1 cellular context compared by ENCODE assay signal in the genomic region with DNA sequence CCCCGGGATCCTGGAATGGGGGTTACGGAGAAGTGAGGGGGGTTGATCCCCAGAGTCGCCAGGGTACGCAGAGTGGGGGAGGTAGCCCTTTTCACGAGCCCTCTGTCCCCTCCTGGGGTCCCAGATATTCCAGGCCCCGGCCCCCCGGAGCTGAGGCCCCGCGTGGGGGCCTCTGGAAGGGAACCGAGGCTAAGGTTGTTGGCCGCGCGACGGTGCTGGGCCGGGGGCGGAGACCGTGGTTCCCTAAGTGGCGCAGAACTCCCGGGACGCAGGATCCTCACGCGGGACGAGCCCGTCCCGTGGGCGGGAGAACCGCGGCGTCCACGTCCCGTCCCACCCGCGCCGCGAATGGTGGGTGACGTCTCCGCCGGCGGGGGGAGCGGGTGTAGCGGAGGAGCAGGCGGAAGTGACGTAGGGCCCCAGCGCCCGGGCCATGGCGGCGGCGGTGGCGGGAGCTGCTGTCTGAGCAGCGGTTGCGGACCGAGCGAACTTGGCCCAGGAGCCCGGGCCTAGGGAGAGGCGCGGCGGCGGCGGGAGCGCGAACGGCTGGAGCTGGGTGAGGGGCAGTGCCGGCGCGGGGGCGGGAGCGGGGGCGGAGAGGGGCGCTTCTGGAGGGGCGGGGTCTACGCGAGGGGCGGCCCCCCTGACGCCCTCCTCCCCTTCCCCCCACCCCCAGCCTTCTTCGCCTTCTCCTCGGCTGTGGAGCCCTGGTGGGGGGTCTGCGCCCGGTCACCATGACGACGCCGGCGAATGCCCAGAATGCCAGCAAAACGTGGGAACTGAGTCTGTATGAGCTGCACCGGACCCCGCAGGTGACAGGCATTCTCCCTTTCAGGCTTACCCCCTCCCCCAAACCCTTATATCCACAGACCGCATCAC.
TF ChIP-seq lines count a peak whose summit lies in the region.

RING1 (plus strand) TSS at position 412 of the 879 bp plus-strand sequence; CDS start at position 735, 323 bp downstream.

TF ChIP-seq in WTC11, 78 proteins besides CTCF, POLR2A, EP300 and RAD21 (continued from another document):
- TF ChIP-seq, protein P1, sequence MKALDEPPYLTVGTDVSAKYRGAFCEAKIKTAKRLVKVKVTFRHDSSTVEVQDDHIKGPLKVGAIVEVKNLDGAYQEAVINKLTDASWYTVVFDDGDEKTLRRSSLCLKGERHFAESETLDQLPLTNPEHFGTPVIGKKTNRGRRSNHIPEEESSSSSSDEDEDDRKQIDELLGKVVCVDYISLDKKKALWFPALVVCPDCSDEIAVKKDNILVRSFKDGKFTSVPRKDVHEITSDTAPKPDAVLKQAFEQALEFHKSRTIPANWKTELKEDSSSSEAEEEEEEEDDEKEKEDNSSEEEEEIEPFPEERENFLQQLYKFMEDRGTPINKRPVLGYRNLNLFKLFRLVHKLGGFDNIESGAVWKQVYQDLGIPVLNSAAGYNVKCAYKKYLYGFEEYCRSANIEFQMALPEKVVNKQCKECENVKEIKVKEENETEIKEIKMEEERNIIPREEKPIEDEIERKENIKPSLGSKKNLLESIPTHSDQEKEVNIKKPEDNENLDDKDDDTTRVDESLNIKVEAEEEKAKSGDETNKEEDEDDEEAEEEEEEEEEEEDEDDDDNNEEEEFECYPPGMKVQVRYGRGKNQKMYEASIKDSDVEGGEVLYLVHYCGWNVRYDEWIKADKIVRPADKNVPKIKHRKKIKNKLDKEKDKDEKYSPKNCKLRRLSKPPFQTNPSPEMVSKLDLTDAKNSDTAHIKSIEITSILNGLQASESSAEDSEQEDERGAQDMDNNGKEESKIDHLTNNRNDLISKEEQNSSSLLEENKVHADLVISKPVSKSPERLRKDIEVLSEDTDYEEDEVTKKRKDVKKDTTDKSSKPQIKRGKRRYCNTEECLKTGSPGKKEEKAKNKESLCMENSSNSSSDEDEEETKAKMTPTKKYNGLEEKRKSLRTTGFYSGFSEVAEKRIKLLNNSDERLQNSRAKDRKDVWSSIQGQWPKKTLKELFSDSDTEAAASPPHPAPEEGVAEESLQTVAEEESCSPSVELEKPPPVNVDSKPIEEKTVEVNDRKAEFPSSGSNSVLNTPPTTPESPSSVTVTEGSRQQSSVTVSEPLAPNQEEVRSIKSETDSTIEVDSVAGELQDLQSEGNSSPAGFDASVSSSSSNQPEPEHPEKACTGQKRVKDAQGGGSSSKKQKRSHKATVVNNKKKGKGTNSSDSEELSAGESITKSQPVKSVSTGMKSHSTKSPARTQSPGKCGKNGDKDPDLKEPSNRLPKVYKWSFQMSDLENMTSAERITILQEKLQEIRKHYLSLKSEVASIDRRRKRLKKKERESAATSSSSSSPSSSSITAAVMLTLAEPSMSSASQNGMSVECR (CRISPR knock-in tag; IDR thresholded peaks at IDR 0.05; ENCODE audit: borderline replicate concordance), result peak; percentile 90; the same call in 1 of the 2 replicates
- TF ChIP-seq ZNF423 (CRISPR knock-in tag; IDR thresholded peaks at IDR 0.05) (no peak), MXD4 (CRISPR knock-in tag; IDR thresholded peaks at IDR 0.05; ENCODE audit: borderline replicate concordance) (no peak), NFATC4 (CRISPR knock-in tag; IDR thresholded peaks at IDR 0.05) (no peak), ZNF138 (CRISPR knock-in tag; conservative IDR thresholded peaks at IDR 0.05) (no peak), ZNF263 (CRISPR knock-in tag; IDR thresholded peaks at IDR 0.05; ENCODE audit: low read depth) (no peak), KAT7 (CRISPR knock-in tag; IDR thresholded peaks at IDR 0.05; ENCODE audit: borderline replicate concordance) (no peak), NR1H2 (CRISPR knock-in tag; IDR thresholded peaks at IDR 0.05) (no peak), NR2C2 (CRISPR knock-in tag; IDR thresholded peaks at IDR 0.05) (no peak), CREM (CRISPR knock-in tag; IDR thresholded peaks at IDR 0.05) (peak; percentile 95), ZNF219 (CRISPR knock-in tag; IDR thresholded peaks at IDR 0.05; ENCODE audit: borderline replicate concordance) (peak; percentile 63; the same call in 1 of the 2 replicates), ETV6 (CRISPR knock-in tag; IDR thresholded peaks at IDR 0.05) (0 out of 2 replicates have a peak, but pooled peaks have one; percentile 42), GABPB1 (CRISPR knock-in tag; IDR thresholded peaks at IDR 0.05) (peak; percentile 85; the same call in 1 of the 2 replicates), FOXJ3 (CRISPR knock-in tag; IDR thresholded peaks at IDR 0.05; ENCODE audit: borderline replicate concordance) (no peak), ZNF416 (CRISPR knock-in tag; IDR thresholded peaks at IDR 0.05) (no peak), TEAD1 (CRISPR knock-in tag; IDR thresholded peaks at IDR 0.05) (no peak), SMAD4 (CRISPR knock-in tag; IDR thresholded peaks at IDR 0.05) (no peak), EMX1 (CRISPR knock-in tag; IDR thresholded peaks at IDR 0.05) (no peak), TP53 (CRISPR knock-in tag; IDR thresholded peaks at IDR 0.05) (no peak), NFYB (CRISPR knock-in tag; conservative IDR thresholded peaks at IDR 0.05; ENCODE audit: low read depth) (no peak), TCF7 (CRISPR knock-in tag; IDR thresholded peaks at IDR 0.05; ENCODE audit: low read depth) (0 out of 2 replicates have a peak, but pooled peaks have one; percentile 71), ZNF512 (CRISPR knock-in tag; IDR thresholded peaks at IDR 0.05; ENCODE audit: borderline replicate concordance) (no peak), ZBTB43 (CRISPR knock-in tag; IDR thresholded peaks at IDR 0.05) (no peak), ZNF396 (CRISPR knock-in tag; IDR thresholded peaks at IDR 0.05; ENCODE audit: borderline replicate concordance) (no peak), GRHL2 (CRISPR knock-in tag; IDR thresholded peaks at IDR 0.05; ENCODE audit: insufficient replicate concordance, severe bottlenecking) (no peak), PRDM15 (CRISPR knock-in tag; IDR thresholded peaks at IDR 0.05) (no peak), JUN (CRISPR knock-in tag; IDR thresholded peaks at IDR 0.05) (no peak)
- TF ChIP-seq, protein P2, sequence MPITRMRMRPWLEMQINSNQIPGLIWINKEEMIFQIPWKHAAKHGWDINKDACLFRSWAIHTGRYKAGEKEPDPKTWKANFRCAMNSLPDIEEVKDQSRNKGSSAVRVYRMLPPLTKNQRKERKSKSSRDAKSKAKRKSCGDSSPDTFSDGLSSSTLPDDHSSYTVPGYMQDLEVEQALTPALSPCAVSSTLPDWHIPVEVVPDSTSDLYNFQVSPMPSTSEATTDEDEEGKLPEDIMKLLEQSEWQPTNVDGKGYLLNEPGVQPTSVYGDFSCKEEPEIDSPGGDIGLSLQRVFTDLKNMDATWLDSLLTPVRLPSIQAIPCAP (CRISPR knock-in tag; IDR thresholded peaks at IDR 0.05), result no peak
- TF ChIP-seq, protein P3, sequence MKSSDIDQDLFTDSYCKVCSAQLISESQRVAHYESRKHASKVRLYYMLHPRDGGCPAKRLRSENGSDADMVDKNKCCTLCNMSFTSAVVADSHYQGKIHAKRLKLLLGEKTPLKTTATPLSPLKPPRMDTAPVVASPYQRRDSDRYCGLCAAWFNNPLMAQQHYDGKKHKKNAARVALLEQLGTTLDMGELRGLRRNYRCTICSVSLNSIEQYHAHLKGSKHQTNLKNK (CRISPR knock-in tag; IDR thresholded peaks at IDR 0.05), result no peak
- TF ChIP-seq, protein P4, sequence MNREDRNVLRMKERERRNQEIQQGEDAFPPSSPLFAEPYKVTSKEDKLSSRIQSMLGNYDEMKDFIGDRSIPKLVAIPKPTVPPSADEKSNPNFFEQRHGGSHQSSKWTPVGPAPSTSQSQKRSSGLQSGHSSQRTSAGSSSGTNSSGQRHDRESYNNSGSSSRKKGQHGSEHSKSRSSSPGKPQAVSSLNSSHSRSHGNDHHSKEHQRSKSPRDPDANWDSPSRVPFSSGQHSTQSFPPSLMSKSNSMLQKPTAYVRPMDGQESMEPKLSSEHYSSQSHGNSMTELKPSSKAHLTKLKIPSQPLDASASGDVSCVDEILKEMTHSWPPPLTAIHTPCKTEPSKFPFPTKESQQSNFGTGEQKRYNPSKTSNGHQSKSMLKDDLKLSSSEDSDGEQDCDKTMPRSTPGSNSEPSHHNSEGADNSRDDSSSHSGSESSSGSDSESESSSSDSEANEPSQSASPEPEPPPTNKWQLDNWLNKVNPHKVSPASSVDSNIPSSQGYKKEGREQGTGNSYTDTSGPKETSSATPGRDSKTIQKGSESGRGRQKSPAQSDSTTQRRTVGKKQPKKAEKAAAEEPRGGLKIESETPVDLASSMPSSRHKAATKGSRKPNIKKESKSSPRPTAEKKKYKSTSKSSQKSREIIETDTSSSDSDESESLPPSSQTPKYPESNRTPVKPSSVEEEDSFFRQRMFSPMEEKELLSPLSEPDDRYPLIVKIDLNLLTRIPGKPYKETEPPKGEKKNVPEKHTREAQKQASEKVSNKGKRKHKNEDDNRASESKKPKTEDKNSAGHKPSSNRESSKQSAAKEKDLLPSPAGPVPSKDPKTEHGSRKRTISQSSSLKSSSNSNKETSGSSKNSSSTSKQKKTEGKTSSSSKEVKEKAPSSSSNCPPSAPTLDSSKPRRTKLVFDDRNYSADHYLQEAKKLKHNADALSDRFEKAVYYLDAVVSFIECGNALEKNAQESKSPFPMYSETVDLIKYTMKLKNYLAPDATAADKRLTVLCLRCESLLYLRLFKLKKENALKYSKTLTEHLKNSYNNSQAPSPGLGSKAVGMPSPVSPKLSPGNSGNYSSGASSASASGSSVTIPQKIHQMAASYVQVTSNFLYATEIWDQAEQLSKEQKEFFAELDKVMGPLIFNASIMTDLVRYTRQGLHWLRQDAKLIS (CRISPR knock-in tag; IDR thresholded peaks at IDR 0.05; ENCODE audit: borderline replicate concordance), result no peak
- TF ChIP-seq, protein P5, sequence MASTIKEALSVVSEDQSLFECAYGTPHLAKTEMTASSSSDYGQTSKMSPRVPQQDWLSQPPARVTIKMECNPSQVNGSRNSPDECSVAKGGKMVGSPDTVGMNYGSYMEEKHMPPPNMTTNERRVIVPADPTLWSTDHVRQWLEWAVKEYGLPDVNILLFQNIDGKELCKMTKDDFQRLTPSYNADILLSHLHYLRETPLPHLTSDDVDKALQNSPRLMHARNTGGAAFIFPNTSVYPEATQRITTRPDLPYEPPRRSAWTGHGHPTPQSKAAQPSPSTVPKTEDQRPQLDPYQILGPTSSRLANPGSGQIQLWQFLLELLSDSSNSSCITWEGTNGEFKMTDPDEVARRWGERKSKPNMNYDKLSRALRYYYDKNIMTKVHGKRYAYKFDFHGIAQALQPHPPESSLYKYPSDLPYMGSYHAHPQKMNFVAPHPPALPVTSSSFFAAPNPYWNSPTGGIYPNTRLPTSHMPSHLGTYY (CRISPR knock-in tag; IDR thresholded peaks at IDR 0.05), result no peak
- TF ChIP-seq, protein P6, sequence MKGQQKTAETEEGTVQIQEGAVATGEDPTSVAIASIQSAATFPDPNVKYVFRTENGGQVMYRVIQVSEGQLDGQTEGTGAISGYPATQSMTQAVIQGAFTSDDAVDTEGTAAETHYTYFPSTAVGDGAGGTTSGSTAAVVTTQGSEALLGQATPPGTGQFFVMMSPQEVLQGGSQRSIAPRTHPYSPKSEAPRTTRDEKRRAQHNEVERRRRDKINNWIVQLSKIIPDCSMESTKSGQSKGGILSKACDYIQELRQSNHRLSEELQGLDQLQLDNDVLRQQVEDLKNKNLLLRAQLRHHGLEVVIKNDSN (CRISPR knock-in tag; IDR thresholded peaks at IDR 0.05), result no peak
- TF ChIP-seq, protein P7, sequence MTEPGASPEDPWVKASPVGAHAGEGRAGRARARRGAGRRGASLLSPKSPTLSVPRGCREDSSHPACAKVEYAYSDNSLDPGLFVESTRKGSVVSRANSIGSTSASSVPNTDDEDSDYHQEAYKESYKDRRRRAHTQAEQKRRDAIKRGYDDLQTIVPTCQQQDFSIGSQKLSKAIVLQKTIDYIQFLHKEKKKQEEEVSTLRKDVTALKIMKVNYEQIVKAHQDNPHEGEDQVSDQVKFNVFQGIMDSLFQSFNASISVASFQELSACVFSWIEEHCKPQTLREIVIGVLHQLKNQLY (CRISPR knock-in tag; IDR thresholded peaks at IDR 0.05), result no peak
